In the genomic region with DNA sequence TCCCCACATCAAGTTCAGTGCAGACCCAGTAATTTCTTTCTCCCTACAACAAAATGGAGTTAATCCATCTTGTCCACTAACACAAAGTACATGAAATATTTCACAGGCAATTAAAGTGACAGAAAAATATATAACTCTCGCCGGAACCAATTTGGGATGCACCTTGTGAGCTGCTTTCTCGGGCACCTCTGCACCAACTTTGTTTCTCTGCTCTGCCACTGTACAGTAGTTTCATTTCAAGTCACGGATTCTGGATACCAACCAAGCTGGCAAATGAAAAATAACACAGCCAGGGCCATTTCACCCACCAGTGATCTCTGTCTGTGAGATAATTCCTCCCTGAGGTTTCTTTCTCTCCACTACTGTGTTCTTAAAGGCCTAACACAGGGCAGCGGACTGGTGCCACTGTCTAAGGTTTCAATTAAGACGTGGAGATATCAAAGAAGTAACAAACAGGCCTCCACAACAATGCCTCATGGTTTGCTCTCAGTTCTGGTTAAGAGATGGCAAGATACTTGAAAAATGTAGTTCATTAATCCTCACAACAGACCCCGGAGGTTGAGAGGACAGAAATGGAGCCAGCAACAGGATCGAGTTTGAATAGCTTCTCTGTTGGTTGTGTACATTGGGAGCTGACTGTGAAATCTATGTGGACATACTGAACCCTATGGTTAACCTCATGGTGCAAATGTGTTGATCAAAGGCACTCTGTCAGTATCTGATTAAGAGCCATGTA, we compare ENCODE assay signal across 19 cellular contexts.
"Had no signal": no experiment of that assay in that cellular context is flagged by ENCODE, and none has a peak within 500 bp of the region (broad histone marks: within the 10 kb centered on the region; RNA-seq: fewer than 3 reads in every experiment).

No MANE protein-coding gene starts in this region.

- H3K27me3 Mint-ChIP-seq: activated CD4-positive, alpha-beta T cell treated with anti-CD3 and anti-CD28 coated beads, Interleukin-2, amount 10 ng/mL, durations not matched to agents 7 days and 5 days; activated naive CD4-positive, alpha-beta T cell treated with anti-CD3 and anti-CD28 coated beads, Interleukin-2, amount 50 U/mL, for 24 hours; naive thymus-derived CD4-positive, alpha-beta T cell; stimulated activated naive CD8-positive, alpha-beta T cell treated with anti-CD3 and anti-CD28 coated beads, Interleukin-15, amount 100 ng/mL, for 72 hours had no signal

- H3K4me1 ChIP-seq: ascending aorta, esophagus muscularis mucosa, suprapubic skin, transverse colon, vagina had no signal

- H3K4me3 ChIP-seq: ascending aorta, esophagus muscularis mucosa, suprapubic skin, transverse colon, vagina had no signal

- H3K9me3 ChIP-seq: ascending aorta, esophagus muscularis mucosa, suprapubic skin, transverse colon, vagina had no signal

- ATAC-seq: activated CD4-positive, CD25-positive, alpha-beta regulatory T cell treated with anti-CD3 and anti-CD28 coated beads, Interleukin-2, amount 50 U/mL, for 24 hours; naive thymus-derived CD4-positive, alpha-beta T cell; stimulated activated naive CD8-positive, alpha-beta T cell treated with anti-CD3 and anti-CD28 coated beads, Interleukin-15, amount 100 ng/mL, for 72 hours had no signal

- H3K36me3 ChIP-seq: ascending aorta, esophagus muscularis mucosa, suprapubic skin, transverse colon, vagina had no signal

- H3K4me1 Mint-ChIP-seq: activated CD4-positive, alpha-beta T cell treated with anti-CD3 and anti-CD28 coated beads, Interleukin-2, amount 10 ng/mL, durations not matched to agents 7 days and 5 days; activated naive CD4-positive, alpha-beta T cell treated with anti-CD3 and anti-CD28 coated beads, Interleukin-2, amount 50 U/mL, for 24 hours; immature natural killer cell; naive thymus-derived CD4-positive, alpha-beta T cell; stimulated activated naive CD8-positive, alpha-beta T cell treated with anti-CD3 and anti-CD28 coated beads, Interleukin-15, amount 100 ng/mL, for 72 hours had no signal

- DNase-seq: activated CD4-positive, alpha-beta T cell treated with anti-CD3 and anti-CD28 coated beads, Interleukin-2, amount 10 ng/mL, durations not matched to agents 7 days and 5 days; activated CD8-positive, alpha-beta memory T cell treated with anti-CD3 and anti-CD28 coated beads for 24 hours; activated gamma-delta T cell; effector CD4-positive, alpha-beta T cell; immature natural killer cell; kidney glomerular epithelial cell; mesenchymal stem cell; naive thymus-derived CD4-positive, alpha-beta T cell; nucleus accumbens; posterior cingulate gyrus; stimulated activated naive CD8-positive, alpha-beta T cell treated with anti-CD3 and anti-CD28 coated beads, Interleukin-15, amount 100 ng/mL, for 72 hours; transverse colon had no signal

- H3K27ac Mint-ChIP-seq: activated CD4-positive, alpha-beta T cell treated with anti-CD3 and anti-CD28 coated beads, Interleukin-2, amount 10 ng/mL, durations not matched to agents 7 days and 5 days; activated naive CD4-positive, alpha-beta T cell treated with anti-CD3 and anti-CD28 coated beads, Interleukin-2, amount 50 U/mL, for 24 hours; immature natural killer cell; naive thymus-derived CD4-positive, alpha-beta T cell; stimulated activated naive CD8-positive, alpha-beta T cell treated with anti-CD3 and anti-CD28 coated beads, Interleukin-15, amount 100 ng/mL, for 72 hours; T-helper 1 cell treated with Interleukin-12 subunit alpha and Interleukin-12 subunit beta and Interleukin-4 antibody, amounts not matched to agents 30 μg/mL and 1 μg/mL, for 36 hours had no signal

- H3K27me3 ChIP-seq: ascending aorta, esophagus muscularis mucosa, suprapubic skin, transverse colon, vagina had no signal

- H3K36me3 Mint-ChIP-seq: activated naive CD4-positive, alpha-beta T cell treated with anti-CD3 and anti-CD28 coated beads, Interleukin-2, amount 50 U/mL, for 24 hours; immature natural killer cell; naive thymus-derived CD4-positive, alpha-beta T cell had no signal

- H3K27ac ChIP-seq: ascending aorta, esophagus muscularis mucosa, suprapubic skin, transverse colon, vagina had no signal

- H3K4me3 Mint-ChIP-seq: activated CD4-positive, alpha-beta T cell treated with anti-CD3 and anti-CD28 coated beads, Interleukin-2, amount 10 ng/mL, durations not matched to agents 7 days and 5 days; activated naive CD4-positive, alpha-beta T cell treated with anti-CD3 and anti-CD28 coated beads, Interleukin-2, amount 50 U/mL, for 24 hours; immature natural killer cell; naive thymus-derived CD4-positive, alpha-beta T cell; stimulated activated naive CD8-positive, alpha-beta T cell treated with anti-CD3 and anti-CD28 coated beads, Interleukin-15, amount 100 ng/mL, for 72 hours; T-helper 1 cell treated with Interleukin-12 subunit alpha and Interleukin-12 subunit beta and Interleukin-4 antibody, amounts not matched to agents 30 μg/mL and 1 μg/mL, for 36 hours had no signal

- H3K9me3 Mint-ChIP-seq: activated CD4-positive, alpha-beta T cell treated with anti-CD3 and anti-CD28 coated beads, Interleukin-2, amount 10 ng/mL, durations not matched to agents 7 days and 5 days; activated naive CD4-positive, alpha-beta T cell treated with anti-CD3 and anti-CD28 coated beads, Interleukin-2, amount 50 U/mL, for 24 hours; T-helper 1 cell treated with Interleukin-12 subunit alpha and Interleukin-12 subunit beta and Interleukin-4 antibody, amounts not matched to agents 30 μg/mL and 1 μg/mL, for 36 hours had no signal
